In genomic region chr19:45403781-45404556, GRCh38 we compare ENCODE assay signal across 1 cellular context.
TF ChIP-seq lines count a peak whose summit lies in the region.

No MANE protein-coding gene starts in this region.

TF ChIP-seq in endothelial cell of umbilical vein, 7 proteins besides CTCF, POLR2A, EP300 and RAD21:
- TF ChIP-seq MAX (IDR thresholded peaks at IDR 0.05; ENCODE audit: insufficient read depth, insufficient read length) (no peak), GATA2 (IDR thresholded peaks at IDR 0.05; ENCODE audit: insufficient read depth, insufficient read length, low read depth, low read length) (no peak), JUN (IDR thresholded peaks at IDR 0.05; ENCODE audit: borderline replicate concordance, insufficient read depth, insufficient read length, low read depth) (no peak), EZH2 (IDR thresholded peaks at IDR 0.05; ENCODE audit: borderline replicate concordance, low read depth, low read length, severe bottlenecking) (no peak), POLR2AphosphoS5 (IDR thresholded peaks at IDR 0.05; ENCODE audit: insufficient read depth, low read depth, low read length) (no peak), MYC (IDR thresholded peaks at IDR 0.05; ENCODE audit: low read depth, low read length) (no peak), FOS (IDR thresholded peaks at IDR 0.05; ENCODE audit: borderline replicate concordance, insufficient read depth, low read length) (no peak)
